In the genomic region with DNA sequence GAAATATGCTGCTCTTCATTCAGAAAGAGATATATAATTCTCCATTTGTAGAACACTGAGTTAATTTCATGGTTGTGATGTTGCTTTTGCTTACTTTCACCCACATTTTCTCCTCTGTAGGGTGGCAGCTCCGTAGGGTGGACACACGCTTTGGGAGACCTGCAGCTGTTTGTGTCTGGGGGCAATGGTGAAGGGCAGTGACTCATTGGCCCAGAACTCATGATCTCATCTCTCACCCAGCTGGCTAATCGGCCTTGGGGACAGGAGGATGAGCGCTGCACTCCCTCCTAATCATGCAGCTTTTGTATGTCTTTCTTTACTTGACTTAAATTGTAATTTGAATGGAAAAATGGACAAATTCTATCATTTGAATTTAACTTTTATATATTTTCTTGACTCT, we compare ENCODE assay signal across 12 cellular contexts. TPM values are rescaled to one million over a fixed set of nuclear protein-coding genes. Genes with fewer than 3 reads are reported as not detected.
DNase-seq lines count a peak whose midpoint lies in the region; ATAC-seq and TF ChIP-seq lines count a peak whose summit lies in the region.
"Had no signal": no experiment of that assay in that cellular context is flagged by ENCODE, and none has a peak within 500 bp of the region (broad histone marks: within the 10 kb centered on the region; RNA-seq: fewer than 3 reads in every experiment).

No MANE protein-coding gene starts in this region.

- H3K36me3 ChIP-seq in PC-3 (ENCODE audit: low read depth, low read length) (no peaks in the 10 kb centered on the region), mesendoderm (ENCODE audit: control insufficient read depth, insufficient read depth, low read length) (no peaks in the 10 kb centered on the region), suprapubic skin (no peaks in the 10 kb centered on the region)
- H3K36me3 ChIP-seq: tibial artery had no signal

- H3K9ac ChIP-seq in PC-3 (ENCODE audit: low read length), result no peak overlapping the region
- no peak overlapping the region for H3K9ac ChIP-seq in mesendoderm (ENCODE audit: low read length)

- no peak overlapping the region for H2BK120ac ChIP-seq in mesendoderm (ENCODE audit: low read depth, low read length)

- H3K9me2 ChIP-seq in PC-3 (replicated peaks; ENCODE audit: low read length), result no peaks in the 10 kb centered on the region

- H4K5ac ChIP-seq in mesendoderm (ENCODE audit: low read length), result no peak overlapping the region

- no peaks in the 10 kb centered on the region for H3K79me2 ChIP-seq in PC-3 (ENCODE audit: low read length)
- no peaks in the 10 kb centered on the region for H3K79me2 ChIP-seq in mesendoderm (ENCODE audit: control insufficient read depth, insufficient read depth, low read length)

- no peak overlapping the region for H3K56ac ChIP-seq in mesendoderm (ENCODE audit: low read length)

- CTCF ChIA-PET in PC-3 (lab: Charles Lee), result no interaction called here

- no peak for TF ChIP-seq POLR2A in suprapubic skin (IDR thresholded peaks at IDR 0.05)

- H2BK15ac ChIP-seq in mesendoderm (replicated peaks; ENCODE audit: low read depth), result no peak overlapping the region

- no peak for TF ChIP-seq EP300 in suprapubic skin (IDR thresholded peaks at IDR 0.05)

- POLR2A ChIA-PET in PC-3 (lab: Charles Lee; ENCODE audit: unreplicated experiment), result no interaction called here

- no peak for TF ChIP-seq CTCF in PC-3 (conservative IDR thresholded peaks at IDR 0.05; ENCODE audit: low read depth, low read length)
- TF ChIP-seq CTCF in dorsolateral prefrontal cortex (IDR thresholded peaks at IDR 0.05 in 54 of 56, conservative IDR thresholded peaks at IDR 0.05 in 2 of 56; ENCODE audit: low read depth in 1 of 56, partially characterized antibody in 56 of 56), result peak in 4 of 56 donors; percentile 13 to 27 (median 19)
- no peak for TF ChIP-seq CTCF in suprapubic skin (IDR thresholded peaks at IDR 0.05)

- no peak overlapping the region for H3K4me3 ChIP-seq in PC-3 (ENCODE audit: low read length)
- peak overlapping the region in 7 of 59 donors; percentile 4 to 33 (median 12) for H3K4me3 ChIP-seq in dorsolateral prefrontal cortex
- H3K4me3 ChIP-seq in mesendoderm (ENCODE audit: low read length), result no peak overlapping the region
- no peak overlapping the region for H3K4me3 ChIP-seq in suprapubic skin
- H3K4me3 ChIP-seq: tibial artery had no signal

- H3K4me1 ChIP-seq in PC-3 (ENCODE audit: insufficient read depth, low read length) (peaks cover 16% of the 10 kb centered on the region), mesendoderm (ENCODE audit: control insufficient read depth, low read depth, low read length) (no peaks in the 10 kb centered on the region), suprapubic skin (no peaks in the 10 kb centered on the region)
- H3K4me1 ChIP-seq: tibial artery had no signal

- no peaks in the 10 kb centered on the region for H4K20me1 ChIP-seq in PC-3 (ENCODE audit: low read length)

- no CpG with 5 or more reads among the region's 4 CpGs for WGBS in mesendoderm (ENCODE audit: extremely low coverage, insufficient coverage, low lambda C conversion rate)
- 52% methylated on average over 4 of the region's 4 CpGs for WGBS in suprapubic skin

- intact Hi-C loops in PC-3 (cut with micrococcal nuclease), result no loop called here
- intact Hi-C loops in dorsolateral prefrontal cortex (cut with DNase I), result no loop called here

- H4K8ac ChIP-seq in mesendoderm (ENCODE audit: low read depth, low read length), result no peak overlapping the region

- BruUV-seq in PC-3 (replicated peaks; lab: Mats Ljungman, UMichigan), result no TSS peak

- no peak overlapping the region for H3K27ac ChIP-seq in PC-3 (ENCODE audit: low read length)
- peak overlapping the region; percentile 12 to 93 (median 73) for H3K27ac ChIP-seq in dorsolateral prefrontal cortex
- H3K27ac ChIP-seq in mesendoderm (ENCODE audit: low read depth, low read length), result no peak overlapping the region
- H3K27ac ChIP-seq in suprapubic skin, result no peak overlapping the region
- H3K27ac ChIP-seq: tibial artery had no signal

- ATAC-seq in PC-3, result peak; percentile 81
- no peak for ATAC-seq in left lobe of liver
- no peak for ATAC-seq in GM18909 (IDR thresholded peaks at IDR 0.05; ENCODE audit: poor library complexity, unreplicated experiment)
- ATAC-seq: CD8-positive, alpha-beta T cell had no signal

- H3F3A ChIP-seq in PC-3 (ENCODE audit: low read length, unreplicated experiment), result no peaks in the 10 kb centered on the region

- no peak overlapping the region for H2BK5ac ChIP-seq in mesendoderm (ENCODE audit: low read length)

- no peak overlapping the region for H3K23ac ChIP-seq in mesendoderm (ENCODE audit: low read length)

- no peak overlapping the region for H3K18ac ChIP-seq in mesendoderm (ENCODE audit: low read length)

- in situ Hi-C loops in Caki2 (cut with HindIII; ENCODE audit: low pct_unique_long_range_greater_than_20kb, low sequenced_read_pairs), result no loop called here

- H3K9me3 ChIP-seq in PC-3 (ENCODE audit: low read length) (no peaks in the 10 kb centered on the region), suprapubic skin (no peaks in the 10 kb centered on the region)
- H3K9me3 ChIP-seq: tibial artery had no signal

- H3K4me2 ChIP-seq in PC-3 (ENCODE audit: low read length) (peak overlapping the region; percentile 40; the same call in 1 of the 2 replicates), mesendoderm (ENCODE audit: low read length) (no peak overlapping the region)

- DNase-seq in Caki2 (ENCODE audit: low read depth) (peak; percentile 13), PC-3 (peak; percentile 56), dorsolateral prefrontal cortex (peak in 7 of 10 donors; percentile 37 to 82 (median 63)), mesendoderm (peak; percentile 80), suprapubic skin (ENCODE audit: low spot score in 2 of 2) (no peak), activated T-cell treated with anti-CD3 and anti-CD28 coated beads for 4 hours (no peak), left lobe of liver (ENCODE audit: low spot score) (no peak)
- DNase-seq: activated CD4-positive, alpha-beta memory T cell treated with anti-CD3 and anti-CD28 coated beads, Interleukin-2, amount 10 ng/mL, durations not matched to agents 7 days and 5 days; CD8-positive, alpha-beta T cell; NCI-H1436 treated with DMSO at 0.1 percent for 48 hours; tibial artery had no signal

- H3K79me1 ChIP-seq in mesendoderm (ENCODE audit: low read length), result peaks cover 1% of the 10 kb centered on the region

- H3K27me3 ChIP-seq in PC-3 (ENCODE audit: low read length), result no peaks in the 10 kb centered on the region
- H3K27me3 ChIP-seq in dorsolateral prefrontal cortex, result no peaks in the 10 kb centered on the region
- no peaks in the 10 kb centered on the region for H3K27me3 ChIP-seq in mesendoderm (ENCODE audit: insufficient read depth, low read length, poor library complexity)
- no peaks in the 10 kb centered on the region for H3K27me3 ChIP-seq in suprapubic skin
- H3K27me3 ChIP-seq: tibial artery had no signal

- no peak overlapping the region for H2AK5ac ChIP-seq in mesendoderm (ENCODE audit: low read length)

- no peak overlapping the region for H2AFZ ChIP-seq in PC-3 (ENCODE audit: low read length)

- no peak overlapping the region for H3K4ac ChIP-seq in mesendoderm (ENCODE audit: low read depth, low read length)

RNA-seq across cellular contexts. Expression of gene DISC1, which starts 9.6 kb away (rescaled TPM):
- total RNA-seq in Caki2 (2014; rRNA removed; shearing (Covaris generic); ENCODE audit: low replicate concordance), result 0.91 and 3.5 TPM in 2 replicates
- total RNA-seq in PC-3 (2014; rRNA removed) (3.4 and 5.1 TPM in 2 replicates), dorsolateral prefrontal cortex (10 to 100 TPM in 100 of 120 experiments, 1 to 10 TPM in 20; 6.5 to 25.1 (median 12.5) TPM), suprapubic skin (1 to 10 TPM; 3.0 to 8.4 (median 5.2) TPM), left lobe of liver (1.8 TPM)
- polyA plus RNA-seq in mesendoderm (2013, experiment 1 of 2), result 1.3 TPM
- 1.2 TPM for polyA plus RNA-seq in mesendoderm (2013, experiment 2 of 2)

Comparison
In these comparisons a context has a peak if more than half of its experiments do, and no peak if none do; other contexts are left out.
1. DNase-seq: peak in Caki2 (single experiment), PC-3 (single experiment), dorsolateral prefrontal cortex (7 of 10) and mesendoderm (single experiment); none in suprapubic skin (0 of 2), activated T-cell treated with anti-CD3 and anti-CD28 coated beads for 4 hours (single experiment) and left lobe of liver (single experiment).
2. H3K27ac ChIP-seq: peak in dorsolateral prefrontal cortex (59 of 59); none in PC-3 (single experiment), mesendoderm (single experiment) and suprapubic skin (single experiment).